ENCODE assay signal across 1 cellular context in genomic region chr5:171931163-171931562, GRCh38.
TF ChIP-seq lines count a peak whose summit lies in the region.

No MANE protein-coding gene starts in this region.

TF ChIP-seq in HepG2, 621 proteins besides CTCF, POLR2A, EP300 and RAD21 (continued from another document):
- TF ChIP-seq FOXA1 (IDR thresholded peaks at IDR 0.05) (no peak), FOXA1 (CRISPR knock-in tag; IDR thresholded peaks at IDR 0.05) (no peak), DZIP1 (CRISPR knock-in tag; IDR thresholded peaks at IDR 0.05) (no peak), SOX13 (IDR thresholded peaks at IDR 0.05) (no peak), SOX13 (CRISPR knock-in tag; conservative IDR thresholded peaks at IDR 0.05 in 1 of 2, IDR thresholded peaks at IDR 0.05 in 1 of 2) (peak in 1 of 2 experiments; percentile 55; a peak in 1 of 4 replicates), ATM (IDR thresholded peaks at IDR 0.05; ENCODE audit: borderline replicate concordance) (no peak), ZNF614 (CRISPR knock-in tag; IDR thresholded peaks at IDR 0.05; ENCODE audit: borderline replicate concordance) (peak; percentile 95), AGO2 (optimal IDR thresholded peaks at IDR 0.05; ENCODE audit: low read depth, low read length) (no peak), RXRA (CRISPR knock-in tag; IDR thresholded peaks at IDR 0.05) (no peak)
TF ChIP-seq in HepG2: peak in this region for 2.
